In genomic region chr1:150151291-150152181, GRCh38 we compare ENCODE assay signal across 8 cellular contexts. TPM values are rescaled to one million over a fixed set of nuclear protein-coding genes. Genes with fewer than 3 reads are reported as not detected.
DNase-seq lines count a peak whose midpoint lies in the region.

No MANE protein-coding gene starts in this region.

- CTCF ChIA-PET in activated naive CD4-positive, alpha-beta T cell treated with anti-CD3 and anti-CD28 coated beads, Interleukin-2, amount 10 ng/mL, durations not matched to agents 7 days and 5 days (lab: Charles Lee): interaction anchor here (0.9 to 2.5 kb wide), 3 partner anchors 9 to 14 kb away, joined by 3 to 10 read pairs (median 8); no protein-coding TSS in a partner anchor

- H3K9me3 ChIP-seq in NT2/D1 (ENCODE audit: insufficient read depth, low read length): no peaks in the 10 kb centered on the region
- H3K9me3 ChIP-seq in iPS-15b (ENCODE audit: control insufficient read depth, insufficient read depth, low read length): no peaks in the 10 kb centered on the region

- H3K27me3 ChIP-seq in NT2/D1 (ENCODE audit: insufficient read depth, insufficient read length) (peaks cover 24% of the 10 kb centered on the region), iPS-15b (ENCODE audit: control insufficient read depth, insufficient read depth, low read length) (peaks cover 26% of the 10 kb centered on the region)

- peak overlapping the region; percentile 97 for H3K27ac Mint-ChIP-seq in activated naive CD4-positive, alpha-beta T cell treated with anti-CD3 and anti-CD28 coated beads, Interleukin-2, amount 10 ng/mL, durations not matched to agents 7 days and 5 days

- DNase-seq in Daoy (ENCODE audit: low read depth): peak; percentile 35
- DNase-seq in NT2/D1 (ENCODE audit: low read depth, low spot score): no peak
- DNase-seq in activated naive CD4-positive, alpha-beta T cell treated with anti-CD3 and anti-CD28 coated beads, Interleukin-2, amount 10 ng/mL, durations not matched to agents 7 days and 5 days: peak; percentile 85
- DNase-seq in stimulated activated CD4-positive, alpha-beta T cell treated with anti-CD3 and anti-CD28 coated beads, TNF-alpha, amount 100 ng/mL, for 1 hour (ENCODE audit: low read depth in 3 of 3, low spot score in 1 of 3): peak in 2 of 3 donors; percentile 66 to 70
- no peak for DNase-seq in occipital lobe (lab: John Stamatoyannopoulos, UW)
- DNase-seq in COR-L47 (lab: John Stamatoyannopoulos, UW): no peak
- DNase-seq in islet precursor cell: no peak

- H3K36me3 Mint-ChIP-seq in activated naive CD4-positive, alpha-beta T cell treated with anti-CD3 and anti-CD28 coated beads, Interleukin-2, amount 10 ng/mL, durations not matched to agents 7 days and 5 days: peaks cover 61% of the 10 kb centered on the region

- H3K4me3 Mint-ChIP-seq in activated naive CD4-positive, alpha-beta T cell treated with anti-CD3 and anti-CD28 coated beads, Interleukin-2, amount 10 ng/mL, durations not matched to agents 7 days and 5 days: peak overlapping the region; percentile 98

- peaks cover 80% of the 10 kb centered on the region for H3K4me1 Mint-ChIP-seq in activated naive CD4-positive, alpha-beta T cell treated with anti-CD3 and anti-CD28 coated beads, Interleukin-2, amount 10 ng/mL, durations not matched to agents 7 days and 5 days

- no peaks in the 10 kb centered on the region for H3K9me3 Mint-ChIP-seq in activated naive CD4-positive, alpha-beta T cell treated with anti-CD3 and anti-CD28 coated beads, Interleukin-2, amount 10 ng/mL, durations not matched to agents 7 days and 5 days

- peak overlapping the region; percentile 48 for H3K4me3 ChIP-seq in NT2/D1 (ENCODE audit: insufficient read length, low read depth)
- H3K4me3 ChIP-seq in iPS-15b (ENCODE audit: low read depth, low read length): peak overlapping the region; percentile 82

- H3K9ac ChIP-seq in NT2/D1 (ENCODE audit: insufficient read length, low read depth) (peak overlapping the region; percentile 75), iPS-15b (ENCODE audit: low read depth, low read length) (peak overlapping the region; percentile 47)

- H3K36me3 ChIP-seq in NT2/D1 (ENCODE audit: insufficient read depth, insufficient read length, low read length): peaks cover 53% of the 10 kb centered on the region
- peaks cover 12% of the 10 kb centered on the region for H3K36me3 ChIP-seq in iPS-15b (ENCODE audit: control insufficient read depth, insufficient read depth, low read length)

- peaks cover 7% of the 10 kb centered on the region for H3K4me1 ChIP-seq in NT2/D1 (ENCODE audit: insufficient read depth, insufficient read length)
- H3K4me1 ChIP-seq in iPS-15b (ENCODE audit: control insufficient read depth, insufficient read depth, low read length): peaks cover 3% of the 10 kb centered on the region

- peaks cover 17% of the 10 kb centered on the region for H3K27me3 Mint-ChIP-seq in activated naive CD4-positive, alpha-beta T cell treated with anti-CD3 and anti-CD28 coated beads, Interleukin-2, amount 10 ng/mL, durations not matched to agents 7 days and 5 days

RNA-seq across cellular contexts. Expression of gene PLEKHO1, which starts 1.8 kb away (rescaled TPM):
- 66.9 and 75.8 TPM in 2 replicates for total RNA-seq in Daoy (2014; rRNA removed; shearing (Covaris generic))
- 52.7 TPM for total RNA-seq in occipital lobe

Comparison
In these comparisons a context has a peak if more than half of its experiments do, and no peak if none do; other contexts are left out.
1. DNase-seq: peak in Daoy (single experiment), activated naive CD4-positive, alpha-beta T cell treated with anti-CD3 and anti-CD28 coated beads, Interleukin-2, amount 10 ng/mL, durations not matched to agents 7 days and 5 days (single experiment) and stimulated activated CD4-positive, alpha-beta T cell treated with anti-CD3 and anti-CD28 coated beads, TNF-alpha, amount 100 ng/mL, for 1 hour (2 of 3); none in NT2/D1 (single experiment), occipital lobe (single experiment), COR-L47 (single experiment) and islet precursor cell (single experiment).